Comparison of ENCODE assay signal across 8 cellular contexts in genomic region chr3:124032351-124032880, GRCh38. TPM values are rescaled to one million over a fixed set of nuclear protein-coding genes. Genes with fewer than 3 reads are reported as not detected.
DNase-seq lines count a peak whose midpoint lies in the region; ATAC-seq and TF ChIP-seq lines count a peak whose summit lies in the region.

No MANE protein-coding gene starts in this region.

- H3K4me2 ChIP-seq in Loucy (ENCODE audit: low read depth, low read length, poor library complexity, severe bottlenecking) = peak overlapping the region; percentile 64
- H3K4me2 ChIP-seq in parathyroid adenoma (ENCODE audit: low read length) = peak overlapping the region; percentile 94

- H3F3A ChIP-seq in Loucy (ENCODE audit: low read depth) = no peaks in the 10 kb centered on the region

- H3K27me3 ChIP-seq in Loucy (ENCODE audit: insufficient read depth, low read length, poor library complexity, severe bottlenecking) = no peaks in the 10 kb centered on the region
- no peaks in the 10 kb centered on the region for H3K27me3 ChIP-seq in parathyroid adenoma (ENCODE audit: control insufficient read depth, insufficient read depth, low read length)

- H3K9me3 Mint-ChIP-seq in activated T-helper 1 cell treated with anti-CD3 and anti-CD28 coated beads, Interleukin-12 subunit alpha, Interleukin-12 subunit beta, Interleukin-2, Interleukin-4 antibody, amounts not matched to agents 30 ng/mL and 10 ng/mL and 1 ng/mL, durations not matched to agents 14 hours and 24 hours and 36 hours = no peaks in the 10 kb centered on the region

- peak overlapping the region; percentile 81 for H3K4me3 Mint-ChIP-seq in activated T-helper 1 cell treated with anti-CD3 and anti-CD28 coated beads, Interleukin-12 subunit alpha, Interleukin-12 subunit beta, Interleukin-2, Interleukin-4 antibody, amounts not matched to agents 30 ng/mL and 10 ng/mL and 1 ng/mL, durations not matched to agents 14 hours and 24 hours and 36 hours

- H2AFZ ChIP-seq in Loucy (ENCODE audit: low read length) = peak overlapping the region; percentile 89
- peak overlapping the region; percentile 92 for H2AFZ ChIP-seq in parathyroid adenoma

- H3K27ac ChIP-seq in parathyroid adenoma = peak overlapping the region; percentile 87

- H3K27me3 Mint-ChIP-seq in activated T-helper 1 cell treated with anti-CD3 and anti-CD28 coated beads, Interleukin-12 subunit alpha, Interleukin-12 subunit beta, Interleukin-2, Interleukin-4 antibody, amounts not matched to agents 30 ng/mL and 10 ng/mL and 1 ng/mL, durations not matched to agents 14 hours and 24 hours and 36 hours (ENCODE audit: insufficient read depth) = peaks cover 52% of the 10 kb centered on the region

- no peaks in the 10 kb centered on the region for H3K9me2 ChIP-seq in Loucy (replicated peaks; ENCODE audit: low read depth, low read length)

- H3K36me3 ChIP-seq in Loucy (ENCODE audit: insufficient read depth, low read length) (no peaks in the 10 kb centered on the region), parathyroid adenoma (ENCODE audit: control insufficient read depth, insufficient read depth, low read length) (no peaks in the 10 kb centered on the region)

- ATAC-seq in HG03039 (IDR thresholded peaks at IDR 0.05; ENCODE audit: unreplicated experiment) = no peak
- ATAC-seq in GM21423 (IDR thresholded peaks at IDR 0.05; ENCODE audit: unreplicated experiment) = no peak

- peak; percentile 29 for DNase-seq in COLO668 (lab: John Stamatoyannopoulos, UW; ENCODE audit: unreplicated experiment)
- DNase-seq in activated T-helper 1 cell treated with anti-CD3 and anti-CD28 coated beads, Interleukin-12 subunit alpha, Interleukin-12 subunit beta, Interleukin-2, Interleukin-4 antibody, amounts not matched to agents 30 ng/mL and 10 ng/mL and 1 ng/mL, durations not matched to agents 14 hours and 24 hours and 36 hours (ENCODE audit: low spot score) = no peak
- peak; percentile 81 for DNase-seq in cardiac septum (ENCODE audit: low spot score)
- DNase-seq in glomerular visceral epithelial cell (ENCODE audit: extremely low spot score) = no peak

- H3K9me3 ChIP-seq in Loucy (ENCODE audit: insufficient read depth, low read depth, low read length) (no peaks in the 10 kb centered on the region), parathyroid adenoma (ENCODE audit: control insufficient read depth, low read length) (no peaks in the 10 kb centered on the region)

- H3K79me2 ChIP-seq in Loucy (ENCODE audit: insufficient read depth, low read length) (no peaks in the 10 kb centered on the region; the same call in 1 of the 2 replicates), parathyroid adenoma (peaks cover 14% of the 10 kb centered on the region)

- TF ChIP-seq CTCF in Loucy (conservative IDR thresholded peaks at IDR 0.05; ENCODE audit: low read length) (no peak), parathyroid adenoma (IDR thresholded peaks at IDR 0.05) (no peak)

- peak overlapping the region; percentile 77 for H3K4me3 ChIP-seq in Loucy (ENCODE audit: low read length, poor library complexity, severe bottlenecking)
- peak overlapping the region; percentile 77 for H3K4me3 ChIP-seq in parathyroid adenoma (ENCODE audit: low read depth, low read length)

- H3K27ac Mint-ChIP-seq in activated T-helper 1 cell treated with anti-CD3 and anti-CD28 coated beads, Interleukin-12 subunit alpha, Interleukin-12 subunit beta, Interleukin-2, Interleukin-4 antibody, amounts not matched to agents 30 ng/mL and 10 ng/mL and 1 ng/mL, durations not matched to agents 14 hours and 24 hours and 36 hours = no peak overlapping the region

- H3K9ac ChIP-seq in Loucy (ENCODE audit: low read depth, low read length, poor library complexity, severe bottlenecking) (peak overlapping the region; percentile 80), parathyroid adenoma (peak overlapping the region; percentile 56)

- H3K4me1 ChIP-seq in Loucy (ENCODE audit: insufficient read depth, low read length, poor library complexity, severe bottlenecking) (peaks cover 8% of the 10 kb centered on the region), parathyroid adenoma (peaks cover 8% of the 10 kb centered on the region)

- peaks cover 12% of the 10 kb centered on the region for H3K4me1 Mint-ChIP-seq in activated T-helper 1 cell treated with anti-CD3 and anti-CD28 coated beads, Interleukin-12 subunit alpha, Interleukin-12 subunit beta, Interleukin-2, Interleukin-4 antibody, amounts not matched to agents 30 ng/mL and 10 ng/mL and 1 ng/mL, durations not matched to agents 14 hours and 24 hours and 36 hours (ENCODE audit: low read depth)

- no peaks in the 10 kb centered on the region for H3K36me3 Mint-ChIP-seq in activated T-helper 1 cell treated with anti-CD3 and anti-CD28 coated beads, Interleukin-12 subunit alpha, Interleukin-12 subunit beta, Interleukin-2, Interleukin-4 antibody, amounts not matched to agents 30 ng/mL and 10 ng/mL and 1 ng/mL, durations not matched to agents 14 hours and 24 hours and 36 hours (ENCODE audit: low read depth)

- intact Hi-C loops in activated T-helper 1 cell treated with anti-CD3 and anti-CD28 coated beads, Interleukin-12 subunit alpha, Interleukin-12 subunit beta, Interleukin-2, Interleukin-4 antibody, amounts not matched to agents 30 ng/mL and 10 ng/mL and 1 ng/mL, durations not matched to agents 14 hours and 24 hours and 36 hours (cut with micrococcal nuclease) = loop anchor here (5.0 kb wide), 2 partner anchors 45 to 70 kb away; partner anchors contain the start of gene CCDC14
- intact Hi-C loops in cardiac septum (cut with DNase I) = loop anchor here (2.0 to 10.0 kb wide), 4 partner anchors 46 to 512 kb away; no protein-coding TSS in a partner anchor

- H4K20me1 ChIP-seq in Loucy (ENCODE audit: insufficient read depth, low read length, poor library complexity, severe bottlenecking) = no peaks in the 10 kb centered on the region

RNA-seq across cellular contexts. Expression of gene KALRN, which starts 0.8 kb away (rescaled TPM):
- 0.34 and 0.78 TPM in 2 replicates for total RNA-seq in activated T-helper 1 cell treated with anti-CD3 and anti-CD28 coated beads, Interleukin-12 subunit alpha, Interleukin-12 subunit beta, Interleukin-2, Interleukin-4 antibody, amounts not matched to agents 30 ng/mL and 10 ng/mL and 1 ng/mL, durations not matched to agents 14 hours and 24 hours and 36 hours
- total RNA-seq in cardiac septum = 139 TPM

RNA-seq across cellular contexts. Expression of gene ROPN1, which starts 40.5 kb away (rescaled TPM):
- not detected in 2 replicates for total RNA-seq in activated T-helper 1 cell treated with anti-CD3 and anti-CD28 coated beads, Interleukin-12 subunit alpha, Interleukin-12 subunit beta, Interleukin-2, Interleukin-4 antibody, amounts not matched to agents 30 ng/mL and 10 ng/mL and 1 ng/mL, durations not matched to agents 14 hours and 24 hours and 36 hours
- total RNA-seq in cardiac septum = not detected

Comparison
In these comparisons a context has a peak if more than half of its experiments do, and no peak if none do; other contexts are left out.
1. DNase-seq: peak in COLO668 (single experiment) and cardiac septum (single experiment); none in activated T-helper 1 cell treated with anti-CD3 and anti-CD28 coated beads, Interleukin-12 subunit alpha, Interleukin-12 subunit beta, Interleukin-2, Interleukin-4 antibody, amounts not matched to agents 30 ng/mL and 10 ng/mL and 1 ng/mL, durations not matched to agents 14 hours and 24 hours and 36 hours (single experiment) and glomerular visceral epithelial cell (single experiment).
2. RNA of gene KALRN, which starts 0.8 kb away (total RNA-seq): 139 TPM in cardiac septum (single experiment); 0.34 to 0.78 TPM in activated T-helper 1 cell treated with anti-CD3 and anti-CD28 coated beads, Interleukin-12 subunit alpha, Interleukin-12 subunit beta, Interleukin-2, Interleukin-4 antibody, amounts not matched to agents 30 ng/mL and 10 ng/mL and 1 ng/mL, durations not matched to agents 14 hours and 24 hours and 36 hours; every median in the first group is over 10 times any median in the second.